ENCODE assay signal across 9 cellular contexts in genomic region chr5:55600536-55601208, GRCh38.
DNase-seq lines count a peak whose midpoint lies in the region; ATAC-seq and TF ChIP-seq lines count a peak whose summit lies in the region.
"Had no signal": no experiment of that assay in that cellular context is flagged by ENCODE, and none has a peak within 500 bp of the region (broad histone marks: within the 10 kb centered on the region; RNA-seq: fewer than 3 reads in every experiment).

No MANE protein-coding gene starts in this region.

- DNase-seq in activated CD4-positive, alpha-beta T cell treated with anti-CD3 and anti-CD28 coated beads for 36 hours = peak; percentile 18
- no peak for DNase-seq in activated CD4-positive, alpha-beta T cell treated with anti-CD3 and anti-CD28 coated beads, Interleukin-2, amount 50 U/mL, for 48 hours
- DNase-seq in fibroblast of the conjunctiva (ENCODE audit: low read depth) = peak; percentile 67
- DNase-seq in activated CD4-positive, alpha-beta T cell treated with anti-CD3 and anti-CD28 coated beads for 1 hour = no peak
- DNase-seq in stimulated activated CD4-positive, alpha-beta T cell treated with anti-CD3 and anti-CD28 coated beads, Interleukin-4, amount 100 ng/mL, for 4 hours = no peak
- DNase-seq: activated B cell treated with CpG ODN at 0.5 μM for 24 hours had no signal

- H2AFZ ChIP-seq in SU-DHL-6 (ENCODE audit: low read depth, low read length, severe bottlenecking) = peak overlapping the region; percentile 2

- H3K4me1 Mint-ChIP-seq in activated CD4-positive, alpha-beta T cell treated with anti-CD3 and anti-CD28 coated beads for 36 hours = peaks cover 23% of the 10 kb centered on the region

- no peaks in the 10 kb centered on the region for H3K36me3 ChIP-seq in SU-DHL-6 (ENCODE audit: low read length)

- H3K27me3 ChIP-seq in SU-DHL-6 (ENCODE audit: low read length) = no peaks in the 10 kb centered on the region

- H3K9me3 ChIP-seq in SU-DHL-6 (ENCODE audit: insufficient read depth, low read length) = no peaks in the 10 kb centered on the region

- H3F3A ChIP-seq in SU-DHL-6 (ENCODE audit: insufficient read depth) = no peaks in the 10 kb centered on the region; the same call in 1 of the 2 replicates

- H3K27me3 Mint-ChIP-seq in activated CD4-positive, alpha-beta T cell treated with anti-CD3 and anti-CD28 coated beads for 36 hours = no peaks in the 10 kb centered on the region

- no peak overlapping the region for H3K9ac ChIP-seq in SU-DHL-6 (ENCODE audit: low read length)

- no peaks in the 10 kb centered on the region for H3K36me3 Mint-ChIP-seq in activated CD4-positive, alpha-beta T cell treated with anti-CD3 and anti-CD28 coated beads for 36 hours (ENCODE audit: low read depth)

- TF ChIP-seq CTCF in SU-DHL-6 (IDR thresholded peaks at IDR 0.05; ENCODE audit: insufficient read depth, low read length, poor library complexity, severe bottlenecking) = no peak

- H3K27ac Mint-ChIP-seq in activated CD4-positive, alpha-beta T cell treated with anti-CD3 and anti-CD28 coated beads for 36 hours = peak overlapping the region; percentile 29
- H3K27ac Mint-ChIP-seq: activated B cell treated with CpG ODN at 0.5 μM for 24 hours had no signal

- H3K79me2 ChIP-seq in SU-DHL-6 (ENCODE audit: insufficient read depth, low read length) = no peaks in the 10 kb centered on the region

- H3K4me3 ChIP-seq in SU-DHL-6 (ENCODE audit: insufficient read depth, low read length, poor library complexity, severe bottlenecking) (no peak overlapping the region), skin epidermis (no peak overlapping the region)

- no peaks in the 10 kb centered on the region for H3K9me2 ChIP-seq in SU-DHL-6 (replicated peaks; ENCODE audit: insufficient read depth, low read length)

- H3K4me3 Mint-ChIP-seq in activated CD4-positive, alpha-beta T cell treated with anti-CD3 and anti-CD28 coated beads for 36 hours = peak overlapping the region; percentile 35
- H3K4me3 Mint-ChIP-seq: activated B cell treated with CpG ODN at 0.5 μM for 24 hours had no signal

- peak; percentile 69 for ATAC-seq in activated CD4-positive, alpha-beta T cell treated with anti-CD3 and anti-CD28 coated beads for 36 hours
- no peak for ATAC-seq in HG02970 (IDR thresholded peaks at IDR 0.05; ENCODE audit: low FRiP score, unreplicated experiment)

- H3K27ac ChIP-seq in SU-DHL-6 (ENCODE audit: low read depth, low read length) (no peak overlapping the region), skin epidermis (peak overlapping the region in 20 of 21 experiments; percentile 16 to 94 (median 71))

- POLR2A ChIA-PET in activated CD4-positive, alpha-beta T cell treated with anti-CD3 and anti-CD28 coated beads for 36 hours (lab: Charles Lee) = interaction anchor here (0.6 kb wide), 1 partner anchor 358 kb away, joined by 6 read pairs; no protein-coding TSS in a partner anchor

- H3K9me3 Mint-ChIP-seq in activated CD4-positive, alpha-beta T cell treated with anti-CD3 and anti-CD28 coated beads for 36 hours (ENCODE audit: low read depth) = no peaks in the 10 kb centered on the region
- H3K9me3 Mint-ChIP-seq: activated B cell treated with CpG ODN at 0.5 μM for 24 hours had no signal

- intact Hi-C loops in activated CD4-positive, alpha-beta T cell treated with anti-CD3 and anti-CD28 coated beads for 36 hours (cut with DNase I, micrococcal nuclease) = loop anchor here in 1 of 2 experiments (1.0 kb wide), 1 partner anchor 15 kb away; no protein-coding TSS in a partner anchor

- CTCF ChIA-PET in activated CD4-positive, alpha-beta T cell treated with anti-CD3 and anti-CD28 coated beads for 36 hours (lab: Charles Lee) = interaction anchor here (0.6 kb wide), 1 partner anchor 938 kb away, joined by 3 read pairs; no protein-coding TSS in a partner anchor

- H4K20me1 ChIP-seq in SU-DHL-6 (ENCODE audit: low read depth, low read length) = no peaks in the 10 kb centered on the region

- H3K4me2 ChIP-seq in SU-DHL-6 (ENCODE audit: low read depth, low read length, poor library complexity, severe bottlenecking) = no peak overlapping the region

Comparison
In these comparisons a context has a peak if more than half of its experiments do, and no peak if none do; other contexts are left out.
1. DNase-seq: peak in activated CD4-positive, alpha-beta T cell treated with anti-CD3 and anti-CD28 coated beads for 36 hours (single experiment) and fibroblast of the conjunctiva (single experiment); none in activated CD4-positive, alpha-beta T cell treated with anti-CD3 and anti-CD28 coated beads, Interleukin-2, amount 50 U/mL, for 48 hours (0 of 2), activated CD4-positive, alpha-beta T cell treated with anti-CD3 and anti-CD28 coated beads for 1 hour (single experiment) and stimulated activated CD4-positive, alpha-beta T cell treated with anti-CD3 and anti-CD28 coated beads, Interleukin-4, amount 100 ng/mL, for 4 hours (0 of 2).